Comparison of ENCODE assay signal across 39 cellular contexts in genomic region chr1:87542697-87543096, GRCh38.
"Had no signal": no experiment of that assay in that cellular context is flagged by ENCODE, and none has a peak within 500 bp of the region (broad histone marks: within the 10 kb centered on the region; RNA-seq: fewer than 3 reads in every experiment).

No MANE protein-coding gene starts in this region.

- H3K27ac ChIP-seq: adrenal gland, ascending aorta, body of pancreas, brain microvascular endothelial cell, breast epithelium, cardiac muscle cell had no signal

- H3K4me1 ChIP-seq: adrenal gland, ascending aorta, body of pancreas, breast epithelium had no signal

- H3K27me3 ChIP-seq: ascending aorta, body of pancreas, brain microvascular endothelial cell, breast epithelium, cardiac muscle cell had no signal

- H3K36me3 ChIP-seq: adrenal gland, ascending aorta, brain microvascular endothelial cell, breast epithelium, cardiac muscle cell had no signal

- DNase-seq: activated effector memory CD4-positive, alpha-beta T cell treated with anti-CD3 and anti-CD28 coated beads, Interleukin-2, amount 50 U/mL, for 16 hours; activated effector memory CD4-positive, alpha-beta T cell treated with Interleukin-2 at 50 U/mL for 16 hours; activated gamma-delta T cell; activated gamma-delta T cell treated with Interleukin-2 at 50 U/mL for 16 hours; activated naive CD4-positive, alpha-beta T cell; activated naive CD4-positive, alpha-beta T cell treated with anti-CD3 and anti-CD28 coated beads for 36 hours; activated naive CD4-positive, alpha-beta T cell treated with anti-CD3 and anti-CD28 coated beads, Interleukin-2, amount 10 ng/mL, durations not matched to agents 7 days and 5 days; activated naive CD4-positive, alpha-beta T cell treated with anti-CD3 and anti-CD28 coated beads, Interleukin-2, amount 50 U/mL, for 16 hours; activated naive CD4-positive, alpha-beta T cell treated with Interleukin-2 at 50 U/mL for 16 hours; activated naive CD8-positive, alpha-beta T cell treated with anti-CD3 and anti-CD28 coated beads for 36 hours; activated naive CD8-positive, alpha-beta T cell treated with anti-CD3 and anti-CD28 coated beads, Interleukin-2, amount 10 ng/mL, durations not matched to agents 7 days and 5 days; activated naive CD8-positive, alpha-beta T cell treated with anti-CD3 and anti-CD28 coated beads, Interleukin-2, amount 50 U/mL, for 24 hours; activated T-cell treated with anti-CD3 and anti-CD28 coated beads, Interleukin-2, amount 50 U/mL, for 24 hours; activated T-cell treated with anti-CD3 and anti-CD28 coated beads, Interleukin-2, amount 50 U/mL, for 4 hours; activated T-cell treated with anti-CD3 and anti-CD28 coated beads, Interleukin-2, amount 50 U/mL, for 48 hours; activated T-cell treated with anti-CD3 and anti-CD28 coated beads, Interleukin-2, amount 50 U/mL, for 72 hours; adrenal gland; amniotic stem cell; amygdala; anterior cingulate cortex; aorta; body of pancreas; brain microvascular endothelial cell; caudate nucleus; central memory CD4-positive, alpha-beta T cell; cerebellar nuclear complex had no signal

- H3K4me1 Mint-ChIP-seq: activated naive CD4-positive, alpha-beta T cell treated with anti-CD3 and anti-CD28 coated beads, Interleukin-2, amount 10 ng/mL, durations not matched to agents 7 days and 5 days; activated naive CD4-positive, alpha-beta T cell treated with anti-CD3 and anti-CD28 coated beads, Interleukin-2, amount 50 U/mL, for 24 hours; activated naive CD8-positive, alpha-beta T cell treated with anti-CD3 and anti-CD28 coated beads for 36 hours; activated naive CD8-positive, alpha-beta T cell treated with anti-CD3 and anti-CD28 coated beads, Interleukin-2, amount 10 ng/mL, durations not matched to agents 7 days and 5 days; activated naive CD8-positive, alpha-beta T cell treated with anti-CD3 and anti-CD28 coated beads, Interleukin-2, amount 50 U/mL, for 24 hours; activated T-helper 17 cell treated with anti-CD3 and anti-CD28 coated beads, Interleukin-2, amount 50 U/mL, for 72 hours; brain; central memory CD8-positive, alpha-beta T cell had no signal

- FAIRE-seq: astrocyte, bronchial epithelial cell had no signal

- H3K36me3 Mint-ChIP-seq: activated naive CD4-positive, alpha-beta T cell treated with anti-CD3 and anti-CD28 coated beads, Interleukin-2, amount 10 ng/mL, durations not matched to agents 7 days and 5 days; activated naive CD8-positive, alpha-beta T cell treated with anti-CD3 and anti-CD28 coated beads, Interleukin-2, amount 10 ng/mL, durations not matched to agents 7 days and 5 days had no signal

- H3K27me3 Mint-ChIP-seq: activated naive CD4-positive, alpha-beta T cell treated with anti-CD3 and anti-CD28 coated beads, Interleukin-2, amount 10 ng/mL, durations not matched to agents 7 days and 5 days; activated naive CD8-positive, alpha-beta T cell treated with anti-CD3 and anti-CD28 coated beads, Interleukin-2, amount 10 ng/mL, durations not matched to agents 7 days and 5 days; activated T-cell treated with anti-CD3 and anti-CD28 coated beads, Interleukin-2, amount 50 U/mL, for 24 hours had no signal

- H3K27ac Mint-ChIP-seq: activated naive CD4-positive, alpha-beta T cell treated with anti-CD3 and anti-CD28 coated beads for 36 hours; activated naive CD4-positive, alpha-beta T cell treated with anti-CD3 and anti-CD28 coated beads, Interleukin-2, amount 10 ng/mL, durations not matched to agents 7 days and 5 days; activated naive CD4-positive, alpha-beta T cell treated with anti-CD3 and anti-CD28 coated beads, Interleukin-2, amount 50 U/mL, for 24 hours; activated naive CD4-positive, alpha-beta T cell treated with anti-CD3 and anti-CD28 coated beads, Interleukin-2, amount 50 U/mL, for 72 hours; activated naive CD8-positive, alpha-beta T cell; activated naive CD8-positive, alpha-beta T cell treated with anti-CD3 and anti-CD28 coated beads for 36 hours; activated naive CD8-positive, alpha-beta T cell treated with anti-CD3 and anti-CD28 coated beads, Interleukin-2, amount 10 ng/mL, durations not matched to agents 7 days and 5 days; activated naive CD8-positive, alpha-beta T cell treated with anti-CD3 and anti-CD28 coated beads, Interleukin-2, amount 50 U/mL, for 24 hours; activated T-cell treated with anti-CD3 and anti-CD28 coated beads, Interleukin-2, amount 50 U/mL, for 24 hours; activated T-cell treated with anti-CD3 and anti-CD28 coated beads, Interleukin-2, amount 50 U/mL, for 72 hours; activated T-helper 1 cell treated with anti-CD3 and anti-CD28 coated beads, Interleukin-12 subunit alpha, Interleukin-12 subunit beta, Interleukin-2, Interleukin-4 antibody, amounts not matched to agents 30 ng/mL and 10 ng/mL and 1 ng/mL, durations not matched to agents 14 hours and 24 hours and 36 hours; activated T-helper 17 cell treated with anti-CD3 and anti-CD28 coated beads, Interleukin-2, amount 50 U/mL, for 72 hours; activated T-helper 2 cell treated with anti-CD3 and anti-CD28 coated beads, Interferon-gamma antibody, Interleukin-2, Interleukin-4, amounts not matched to agents 10 μg/mL and 5 μg/mL and 100 μg/mL, durations not matched to agents 14 hours and 24 hours and 36 hours; brain had no signal

- ATAC-seq: activated naive CD4-positive, alpha-beta T cell treated with anti-CD3 and anti-CD28 coated beads, Interleukin-2, amount 50 U/mL, for 72 hours; activated naive CD8-positive, alpha-beta T cell treated with anti-CD3 and anti-CD28 coated beads, Interleukin-2, amount 50 U/mL, for 24 hours; activated T-cell treated with anti-CD3 and anti-CD28 coated beads, Interleukin-2, amount 50 U/mL, for 4 hours; activated T-cell treated with anti-CD3 and anti-CD28 coated beads, Interleukin-2, amount 50 U/mL, for 72 hours; activated T-helper 17 cell treated with anti-CD3 and anti-CD28 coated beads, Interleukin-2, amount 50 U/mL, for 72 hours; body of pancreas had no signal

- H3K4me3 Mint-ChIP-seq: activated naive CD4-positive, alpha-beta T cell treated with anti-CD3 and anti-CD28 coated beads for 36 hours; activated naive CD4-positive, alpha-beta T cell treated with anti-CD3 and anti-CD28 coated beads, Interleukin-2, amount 10 ng/mL, durations not matched to agents 7 days and 5 days; activated naive CD4-positive, alpha-beta T cell treated with anti-CD3 and anti-CD28 coated beads, Interleukin-2, amount 50 U/mL, for 24 hours; activated naive CD8-positive, alpha-beta T cell; activated naive CD8-positive, alpha-beta T cell treated with anti-CD3 and anti-CD28 coated beads for 36 hours; activated naive CD8-positive, alpha-beta T cell treated with anti-CD3 and anti-CD28 coated beads, Interleukin-2, amount 10 ng/mL, durations not matched to agents 7 days and 5 days; activated naive CD8-positive, alpha-beta T cell treated with anti-CD3 and anti-CD28 coated beads, Interleukin-2, amount 50 U/mL, for 24 hours; activated T-cell treated with anti-CD3 and anti-CD28 coated beads, Interleukin-2, amount 50 U/mL, for 24 hours; activated T-cell treated with anti-CD3 and anti-CD28 coated beads, Interleukin-2, amount 50 U/mL, for 4 hours; activated T-cell treated with anti-CD3 and anti-CD28 coated beads, Interleukin-2, amount 50 U/mL, for 72 hours; activated T-helper 1 cell treated with anti-CD3 and anti-CD28 coated beads, Interleukin-12 subunit alpha, Interleukin-12 subunit beta, Interleukin-2, Interleukin-4 antibody, amounts not matched to agents 30 ng/mL and 10 ng/mL and 1 ng/mL, durations not matched to agents 14 hours and 24 hours and 36 hours; activated T-helper 17 cell treated with anti-CD3 and anti-CD28 coated beads, Interleukin-2, amount 50 U/mL, for 72 hours; brain; central memory CD8-positive, alpha-beta T cell had no signal

- H3K4me3 ChIP-seq: adrenal gland, ascending aorta, body of pancreas, breast epithelium, cardiac muscle cell had no signal
